Comparison of ENCODE assay signal across 1 cellular context in the genomic region with DNA sequence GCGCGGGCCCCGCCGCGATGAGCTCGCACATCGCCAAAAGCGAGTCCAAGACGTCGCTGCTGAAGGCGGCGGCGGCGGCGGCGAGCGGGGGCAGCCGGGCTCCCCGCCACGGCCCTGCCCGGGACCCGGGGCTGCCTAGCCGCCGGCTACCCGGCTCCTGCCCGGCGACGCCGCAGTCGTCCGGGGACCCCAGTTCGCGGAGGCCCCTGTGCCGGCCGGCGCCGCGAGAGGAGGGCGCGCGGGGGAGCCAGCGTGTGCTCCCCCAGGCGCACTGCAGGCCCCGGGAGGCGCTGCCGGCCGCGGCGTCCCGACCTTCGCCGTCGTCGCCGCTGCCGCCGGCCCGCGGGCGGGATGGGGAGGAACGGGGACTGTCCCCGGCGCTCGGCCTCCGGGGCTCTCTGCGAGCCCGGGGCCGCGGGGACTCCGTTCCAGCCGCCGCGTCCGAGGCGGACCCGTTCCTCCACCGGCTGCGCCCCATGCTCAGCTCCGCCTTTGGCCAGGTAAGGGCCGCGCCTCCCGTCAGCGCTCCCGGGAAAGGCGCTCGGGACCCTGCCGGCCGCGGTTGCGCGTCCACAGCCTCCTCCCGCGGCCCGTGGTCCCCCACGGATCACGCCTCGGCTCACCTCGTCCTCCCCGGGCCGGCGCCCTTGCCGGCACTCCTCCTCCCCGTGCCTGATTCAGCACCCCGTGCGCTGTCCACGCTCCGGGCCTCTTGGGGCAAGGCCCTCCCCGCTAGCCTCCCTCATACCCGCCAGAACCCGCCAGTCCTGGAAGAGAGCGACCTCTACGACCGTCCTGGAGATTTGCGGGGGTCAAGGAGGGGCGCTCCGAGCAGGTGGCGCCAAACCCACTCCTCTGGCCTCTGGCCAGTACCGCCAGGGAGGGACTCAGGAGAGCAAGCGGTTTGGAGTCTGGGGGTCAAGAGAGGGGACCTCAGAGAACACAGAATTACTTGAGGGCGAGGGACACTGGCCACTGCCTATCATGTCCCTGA.
A peak's percentile ranks its signal among the peaks of the same experiment; 100 is the strongest.
TF ChIP-seq lines count a peak whose summit lies in the region.

No MANE protein-coding gene starts in this region.

TF ChIP-seq in HepG2, 621 proteins besides CTCF, POLR2A, EP300 and RAD21 (continued from another document and continues in another):
- TF ChIP-seq STAT6 (CRISPR knock-in tag; IDR thresholded peaks at IDR 0.05; ENCODE audit: borderline replicate concordance) (no peak), KDM2A (CRISPR knock-in tag; IDR thresholded peaks at IDR 0.05; ENCODE audit: borderline replicate concordance, low read depth) (peak; percentile 72; the same call in 1 of the 2 replicates), HNF4A (CRISPR knock-in tag; IDR thresholded peaks at IDR 0.05) (no peak), ZNF274 (CRISPR knock-in tag; IDR thresholded peaks at IDR 0.05) (0 out of 2 replicates have a peak, but pooled peaks have one; percentile 41), POLR2AphosphoS5 (IDR thresholded peaks at IDR 0.05; ENCODE audit: low read depth, low read length) (no peak), FOXC1 (CRISPR knock-in tag; IDR thresholded peaks at IDR 0.05; ENCODE audit: borderline replicate concordance) (0 out of 2 replicates have a peak, but pooled peaks have one; percentile 34), JUNB (CRISPR knock-in tag; IDR thresholded peaks at IDR 0.05; ENCODE audit: borderline replicate concordance) (no peak), ZNF563 (CRISPR knock-in tag; IDR thresholded peaks at IDR 0.05) (peak; percentile 75; the same call in 1 of the 2 replicates), TFE3 (CRISPR knock-in tag; IDR thresholded peaks at IDR 0.05) (no peak), BORCS8-MEF2B (CRISPR knock-in tag; IDR thresholded peaks at IDR 0.05) (0 out of 2 replicates have a peak, but pooled peaks have one; percentile 50), MLLT10 (CRISPR knock-in tag; IDR thresholded peaks at IDR 0.05) (no peak), REST (IDR thresholded peaks at IDR 0.05; ENCODE audit: borderline replicate concordance in 1 of 2, low read depth in 1 of 2, low read length in 2 of 2) (peak in 1 of 2 experiments; percentile 93), NPAS2 (CRISPR knock-in tag; IDR thresholded peaks at IDR 0.05; ENCODE audit: borderline replicate concordance) (no peak), IRF9 (CRISPR knock-in tag; IDR thresholded peaks at IDR 0.05; ENCODE audit: borderline replicate concordance) (peak; percentile 65; the same call in 1 of the 2 replicates), ZBTB37 (CRISPR knock-in tag; IDR thresholded peaks at IDR 0.05) (no peak), XRCC5 (optimal IDR thresholded peaks at IDR 0.05; ENCODE audit: low read length) (peak; percentile 50), ARNT2 (CRISPR knock-in tag; IDR thresholded peaks at IDR 0.05; ENCODE audit: low read depth) (no peak), CBX1 (IDR thresholded peaks at IDR 0.05; ENCODE audit: low read depth) (no peak), MYC (CRISPR knock-in tag; IDR thresholded peaks at IDR 0.05; ENCODE audit: borderline replicate concordance) (0 out of 2 replicates have a peak, but pooled peaks have one; percentile 18), ZNF766 (CRISPR knock-in tag; IDR thresholded peaks at IDR 0.05; ENCODE audit: borderline replicate concordance) (no peak), ESRRA (CRISPR knock-in tag; IDR thresholded peaks at IDR 0.05; ENCODE audit: low read depth) (0 out of 2 replicates have a peak, but pooled peaks have one; percentile 21), HDAC2 (CRISPR knock-in tag; IDR thresholded peaks at IDR 0.05) (peak; percentile 35; the same call in 1 of the 2 replicates), HOXA3 (CRISPR knock-in tag; IDR thresholded peaks at IDR 0.05) (peak; percentile 40; the same call in 1 of the 2 replicates), ZNF841 (CRISPR knock-in tag; IDR thresholded peaks at IDR 0.05; ENCODE audit: borderline replicate concordance) (no peak), RELA (CRISPR knock-in tag; IDR thresholded peaks at IDR 0.05) (no peak)
- TF ChIP-seq, protein P1, sequence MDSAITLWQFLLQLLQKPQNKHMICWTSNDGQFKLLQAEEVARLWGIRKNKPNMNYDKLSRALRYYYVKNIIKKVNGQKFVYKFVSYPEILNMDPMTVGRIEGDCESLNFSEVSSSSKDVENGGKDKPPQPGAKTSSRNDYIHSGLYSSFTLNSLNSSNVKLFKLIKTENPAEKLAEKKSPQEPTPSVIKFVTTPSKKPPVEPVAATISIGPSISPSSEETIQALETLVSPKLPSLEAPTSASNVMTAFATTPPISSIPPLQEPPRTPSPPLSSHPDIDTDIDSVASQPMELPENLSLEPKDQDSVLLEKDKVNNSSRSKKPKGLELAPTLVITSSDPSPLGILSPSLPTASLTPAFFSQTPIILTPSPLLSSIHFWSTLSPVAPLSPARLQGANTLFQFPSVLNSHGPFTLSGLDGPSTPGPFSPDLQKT (CRISPR knock-in tag; IDR thresholded peaks at IDR 0.05; ENCODE audit: borderline replicate concordance): no peak
- TF ChIP-seq, protein P2, sequence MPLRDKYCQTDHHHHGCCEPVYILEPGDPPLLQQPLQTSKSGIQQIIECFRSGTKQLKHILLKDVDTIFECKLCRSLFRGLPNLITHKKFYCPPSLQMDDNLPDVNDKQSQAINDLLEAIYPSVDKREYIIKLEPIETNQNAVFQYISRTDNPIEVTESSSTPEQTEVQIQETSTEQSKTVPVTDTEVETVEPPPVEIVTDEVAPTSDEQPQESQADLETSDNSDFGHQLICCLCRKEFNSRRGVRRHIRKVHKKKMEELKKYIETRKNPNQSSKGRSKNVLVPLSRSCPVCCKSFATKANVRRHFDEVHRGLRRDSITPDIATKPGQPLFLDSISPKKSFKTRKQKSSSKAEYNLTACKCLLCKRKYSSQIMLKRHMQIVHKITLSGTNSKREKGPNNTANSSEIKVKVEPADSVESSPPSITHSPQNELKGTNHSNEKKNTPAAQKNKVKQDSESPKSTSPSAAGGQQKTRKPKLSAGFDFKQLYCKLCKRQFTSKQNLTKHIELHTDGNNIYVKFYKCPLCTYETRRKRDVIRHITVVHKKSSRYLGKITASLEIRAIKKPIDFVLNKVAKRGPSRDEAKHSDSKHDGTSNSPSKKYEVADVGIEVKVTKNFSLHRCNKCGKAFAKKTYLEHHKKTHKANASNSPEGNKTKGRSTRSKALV (CRISPR knock-in tag; IDR thresholded peaks at IDR 0.05): peak; percentile 92
- TF ChIP-seq, protein P3, sequence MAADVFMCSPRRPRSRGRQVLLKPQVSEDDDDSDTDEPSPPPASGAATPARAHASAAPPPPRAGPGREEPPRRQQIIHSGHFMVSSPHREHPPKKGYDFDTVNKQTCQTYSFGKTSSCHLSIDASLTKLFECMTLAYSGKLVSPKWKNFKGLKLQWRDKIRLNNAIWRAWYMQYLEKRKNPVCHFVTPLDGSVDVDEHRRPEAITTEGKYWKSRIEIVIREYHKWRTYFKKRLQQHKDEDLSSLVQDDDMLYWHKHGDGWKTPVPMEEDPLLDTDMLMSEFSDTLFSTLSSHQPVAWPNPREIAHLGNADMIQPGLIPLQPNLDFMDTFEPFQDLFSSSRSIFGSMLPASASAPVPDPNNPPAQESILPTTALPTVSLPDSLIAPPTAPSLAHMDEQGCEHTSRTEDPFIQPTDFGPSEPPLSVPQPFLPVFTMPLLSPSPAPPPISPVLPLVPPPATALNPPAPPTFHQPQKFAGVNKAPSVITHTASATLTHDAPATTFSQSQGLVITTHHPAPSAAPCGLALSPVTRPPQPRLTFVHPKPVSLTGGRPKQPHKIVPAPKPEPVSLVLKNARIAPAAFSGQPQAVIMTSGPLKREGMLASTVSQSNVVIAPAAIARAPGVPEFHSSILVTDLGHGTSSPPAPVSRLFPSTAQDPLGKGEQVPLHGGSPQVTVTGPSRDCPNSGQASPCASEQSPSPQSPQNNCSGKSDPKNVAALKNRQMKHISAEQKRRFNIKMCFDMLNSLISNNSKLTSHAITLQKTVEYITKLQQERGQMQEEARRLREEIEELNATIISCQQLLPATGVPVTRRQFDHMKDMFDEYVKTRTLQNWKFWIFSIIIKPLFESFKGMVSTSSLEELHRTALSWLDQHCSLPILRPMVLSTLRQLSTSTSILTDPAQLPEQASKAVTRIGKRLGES (CRISPR knock-in tag; IDR thresholded peaks at IDR 0.05; ENCODE audit: borderline replicate concordance): no peak
- TF ChIP-seq, protein P4, sequence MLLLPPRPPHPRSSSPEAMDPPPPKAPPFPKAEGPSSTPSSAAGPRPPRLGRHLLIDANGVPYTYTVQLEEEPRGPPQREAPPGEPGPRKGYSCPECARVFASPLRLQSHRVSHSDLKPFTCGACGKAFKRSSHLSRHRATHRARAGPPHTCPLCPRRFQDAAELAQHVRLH (CRISPR knock-in tag; IDR thresholded peaks at IDR 0.05; ENCODE audit: borderline replicate concordance, low read depth): 0 out of 2 replicates have a peak, but pooled peaks have one; percentile 48
- TF ChIP-seq, protein P5, sequence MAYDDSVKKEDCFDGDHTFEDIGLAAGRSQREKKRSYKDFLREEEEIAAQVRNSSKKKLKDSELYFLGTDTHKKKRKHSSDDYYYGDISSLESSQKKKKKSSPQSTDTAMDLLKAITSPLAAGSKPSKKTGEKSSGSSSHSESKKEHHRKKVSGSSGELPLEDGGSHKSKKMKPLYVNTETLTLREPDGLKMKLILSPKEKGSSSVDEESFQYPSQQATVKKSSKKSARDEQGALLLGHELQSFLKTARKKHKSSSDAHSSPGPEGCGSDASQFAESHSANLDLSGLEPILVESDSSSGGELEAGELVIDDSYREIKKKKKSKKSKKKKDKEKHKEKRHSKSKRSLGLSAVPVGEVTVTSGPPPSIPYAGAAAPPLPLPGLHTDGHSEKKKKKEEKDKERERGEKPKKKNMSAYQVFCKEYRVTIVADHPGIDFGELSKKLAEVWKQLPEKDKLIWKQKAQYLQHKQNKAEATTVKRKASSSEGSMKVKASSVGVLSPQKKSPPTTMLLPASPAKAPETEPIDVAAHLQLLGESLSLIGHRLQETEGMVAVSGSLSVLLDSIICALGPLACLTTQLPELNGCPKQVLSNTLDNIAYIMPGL (CRISPR knock-in tag; IDR thresholded peaks at IDR 0.05; ENCODE audit: borderline replicate concordance in 1 of 2, low read depth in 1 of 2): 0 out of 4 replicates have a peak, but pooled peaks of 1 of the 2 experiments have one; percentile 22
